ENCODE assay signal across 29 cellular contexts in the genomic region with DNA sequence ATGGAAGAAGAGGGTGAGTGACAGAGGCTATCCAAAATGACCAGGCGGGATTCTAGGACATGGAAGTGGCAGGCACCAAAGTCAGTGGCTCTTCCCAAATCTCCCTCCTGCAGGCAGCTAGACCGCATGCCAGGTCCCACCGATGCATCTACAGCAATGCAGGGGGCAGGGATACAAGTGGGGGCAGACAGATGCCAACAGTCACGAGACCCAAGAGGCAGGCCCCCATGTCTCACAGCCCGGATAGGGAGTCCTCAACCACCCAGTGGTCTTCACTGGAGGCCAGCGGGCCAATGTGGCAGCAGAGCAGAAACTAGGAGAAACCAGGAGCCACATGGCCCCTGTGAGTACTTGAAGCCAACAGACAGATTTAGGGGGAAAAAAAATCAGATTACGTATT. TPM values are rescaled to one million over a fixed set of nuclear protein-coding genes. Genes with fewer than 3 reads are reported as not detected.
"Had no signal": no experiment of that assay in that cellular context is flagged by ENCODE, and none has a peak within 500 bp of the region (broad histone marks: within the 10 kb centered on the region; RNA-seq: fewer than 3 reads in every experiment).

No MANE protein-coding gene starts in this region.

- ATAC-seq: activated T-cell treated with anti-CD3 and anti-CD28 coated beads, Interleukin-2, amount 50 U/mL, for 4 hours; PC-3 had no signal

- H3K4me3 ChIP-seq: cardiac muscle cell, SJCRH30, SK-N-MC had no signal

- FAIRE-seq: TTC549 had no signal

- H3K4me2 ChIP-seq: KMS-11 had no signal

- H3K27me3 ChIP-seq: cardiac muscle cell, SJCRH30 had no signal

- H3K9me3 Mint-ChIP-seq: activated CD4-positive, alpha-beta T cell treated with anti-CD3 and anti-CD28 coated beads, Interleukin-2, amount 10 ng/mL, durations not matched to agents 24 days and 14 days; activated naive CD4-positive, alpha-beta T cell treated with anti-CD3 and anti-CD28 coated beads, Interleukin-2, amount 50 U/mL, for 24 hours; activated T-cell treated with anti-CD3 and anti-CD28 coated beads, Interleukin-2, amount 50 U/mL, for 4 hours; T-helper 2 cell treated with Interferon-gamma antibody and Interleukin-4, amounts not matched to agents 5 μg/mL and 100 μg/mL, for 36 hours had no signal

- H3K9ac ChIP-seq: KMS-11 had no signal

- H3K27ac ChIP-seq: cardiac muscle cell, KMS-11, SJCRH30, SK-N-MC had no signal

- H3K27ac Mint-ChIP-seq: activated CD4-positive, alpha-beta T cell treated with anti-CD3 and anti-CD28 coated beads, Interleukin-2, amount 10 ng/mL, durations not matched to agents 24 days and 14 days; activated naive CD4-positive, alpha-beta T cell treated with anti-CD3 and anti-CD28 coated beads, Interleukin-2, amount 50 U/mL, for 24 hours; T-helper 2 cell treated with Interferon-gamma antibody and Interleukin-4, amounts not matched to agents 5 μg/mL and 100 μg/mL, for 36 hours had no signal

- DNase-seq: activated CD4-positive, alpha-beta T cell treated with anti-CD3 and anti-CD28 coated beads, Interleukin-2, amount 10 ng/mL, durations not matched to agents 24 days and 14 days; activated CD4-positive, alpha-beta T cell treated with anti-CD3 and anti-CD28 coated beads, Interleukin-2, amount 50 U/mL, for 4 hours; activated CD8-positive, alpha-beta memory T cell treated with anti-CD3 and anti-CD28 coated beads, Interleukin-2, amount 50 U/mL, for 4 hours; activated effector memory CD4-positive, alpha-beta T cell treated with anti-CD3 and anti-CD28 coated beads, Interleukin-2, amount 50 U/mL, for 16 hours; activated naive CD4-positive, alpha-beta T cell; activated T-cell treated with anti-CD3 and anti-CD28 coated beads for 4 hours; activated T-cell treated with anti-CD3 and anti-CD28 coated beads, Interleukin-2, amount 50 U/mL, for 4 hours; amniotic stem cell; aorta; MM.1S; MV-4-11; NCI-H1092; NCI-H1436 treated with DMSO at 0.1 percent for 48 hours; NCI-H1694 treated with DMSO at 0.1 percent for 48 hours; NCI-H2029; NCI-H345; NCI-H524 treated with DMSO at 0.1 percent for 48 hours; NK-92 treated with Interleukin-12 subunit alpha and Interleukin-12 subunit beta, amount 100 ng/mL, for 24 hours; PC-3; Right ventricle myocardium superior; SJCRH30 had no signal

- H3K9me3 ChIP-seq: SJCRH30 had no signal

- H3K27me3 Mint-ChIP-seq: activated CD4-positive, alpha-beta T cell treated with anti-CD3 and anti-CD28 coated beads, Interleukin-2, amount 10 ng/mL, durations not matched to agents 24 days and 14 days; activated naive CD4-positive, alpha-beta T cell treated with anti-CD3 and anti-CD28 coated beads, Interleukin-2, amount 50 U/mL, for 24 hours had no signal

- H3K4me3 Mint-ChIP-seq: activated CD4-positive, alpha-beta T cell treated with anti-CD3 and anti-CD28 coated beads, Interleukin-2, amount 10 ng/mL, durations not matched to agents 24 days and 14 days; activated naive CD4-positive, alpha-beta T cell treated with anti-CD3 and anti-CD28 coated beads, Interleukin-2, amount 50 U/mL, for 24 hours; activated T-cell treated with anti-CD3 and anti-CD28 coated beads, Interleukin-2, amount 50 U/mL, for 4 hours; T-helper 2 cell treated with Interferon-gamma antibody and Interleukin-4, amounts not matched to agents 5 μg/mL and 100 μg/mL, for 36 hours had no signal

RNA-seq across cellular contexts. Expression of a gene that starts 39.5 kb away (rescaled TPM):
- total RNA-seq: LHCN-M2, NCI-H460, PC-3, Right ventricle myocardium superior had no signal
